ENCODE assay signal across 23 cellular contexts in the genomic region with DNA sequence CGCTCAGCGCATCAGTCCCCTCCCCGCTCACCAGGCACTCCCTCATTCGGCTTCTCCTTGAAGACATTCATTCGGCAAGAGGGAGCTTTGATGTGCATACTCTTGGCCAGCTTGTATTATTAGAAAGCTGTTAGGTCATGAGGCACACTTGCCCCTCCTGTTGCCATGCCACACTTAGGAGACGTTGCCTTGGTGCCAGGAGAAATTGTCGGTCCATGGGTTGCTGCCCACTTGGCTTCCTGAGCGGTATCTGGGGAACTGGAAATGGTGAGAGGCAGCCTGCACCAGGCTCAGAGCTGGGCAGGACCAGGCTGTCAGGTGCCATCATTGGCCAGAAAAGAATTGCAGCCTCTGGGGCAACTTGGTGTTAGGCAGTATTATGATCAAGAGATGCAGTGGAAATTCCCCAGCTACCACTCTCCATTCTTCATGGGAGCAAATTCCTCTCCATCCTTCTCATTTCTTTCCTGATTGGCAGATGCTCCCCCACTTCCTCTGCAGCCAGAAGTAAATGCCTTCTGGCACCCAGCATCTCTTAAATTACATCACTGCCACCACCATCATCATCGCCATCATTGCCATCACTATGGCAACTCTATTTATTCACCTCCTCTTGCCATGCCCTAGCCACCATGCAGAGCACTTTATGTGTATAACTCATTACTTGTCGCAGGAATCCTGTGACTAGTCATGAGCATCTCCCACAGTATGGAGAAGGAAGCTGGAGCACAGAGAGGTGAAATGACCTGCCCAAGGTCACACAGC. TPM values are rescaled to one million over a fixed set of nuclear protein-coding genes. Genes with fewer than 3 reads are reported as not detected.
DNase-seq lines count a peak whose midpoint lies in the region.
"Had no signal": no experiment of that assay in that cellular context is flagged by ENCODE, and none has a peak within 500 bp of the region (broad histone marks: within the 10 kb centered on the region; RNA-seq: fewer than 3 reads in every experiment).

No MANE protein-coding gene starts in this region.

- H3K4me3 ChIP-seq in CD8-positive, alpha-beta memory T cell (ENCODE audit: low read length) = no peak overlapping the region
- H3K4me3 ChIP-seq: pancreas, smooth muscle cell had no signal

- no peaks in the 10 kb centered on the region for H3K9me3 Mint-ChIP-seq in CD8-positive, alpha-beta memory T cell
- H3K9me3 Mint-ChIP-seq: activated naive CD8-positive, alpha-beta T cell treated with anti-CD3 and anti-CD28 coated beads, Interleukin-2, amount 50 U/mL, for 24 hours; H9 had no signal

- in situ Hi-C loops in G401 (cut with HindIII; ENCODE audit: low sequenced_read_pairs) = no loop called here

- H3K36me3 Mint-ChIP-seq in CD8-positive, alpha-beta memory T cell = no peaks in the 10 kb centered on the region

- no peak overlapping the region for H3K27ac ChIP-seq in CD8-positive, alpha-beta memory T cell (ENCODE audit: low read depth, low read length)
- H3K27ac ChIP-seq: pancreas had no signal

- H3K36me3 ChIP-seq in CD8-positive, alpha-beta memory T cell (ENCODE audit: insufficient read depth, low read length) = no peaks in the 10 kb centered on the region
- H3K36me3 ChIP-seq: pancreas had no signal

- H3K4me1 ChIP-seq in CD8-positive, alpha-beta memory T cell (ENCODE audit: insufficient read depth, low read length) = peaks cover 8% of the 10 kb centered on the region
- H3K4me1 ChIP-seq: Caco-2, pancreas had no signal

- H3K4me3 Mint-ChIP-seq in CD8-positive, alpha-beta memory T cell = no peak overlapping the region
- H3K4me3 Mint-ChIP-seq: activated CD8-positive, alpha-beta T cell treated with anti-CD3 and anti-CD28 coated beads, Interleukin-2, amount 10 ng/mL, durations not matched to agents 7 days and 5 days; activated naive CD8-positive, alpha-beta T cell treated with anti-CD3 and anti-CD28 coated beads, Interleukin-2, amount 50 U/mL, for 24 hours had no signal

- POLR2A ChIA-PET in CD8-positive, alpha-beta memory T cell (lab: Charles Lee) = no interaction called here

- H3K27me3 Mint-ChIP-seq in CD8-positive, alpha-beta memory T cell = peaks cover 29 to 51% of the 10 kb centered on the region in 2 donors

- peaks cover 6 to 7% (median 7%) of the 10 kb centered on the region in 3 donors for H3K4me1 Mint-ChIP-seq in CD8-positive, alpha-beta memory T cell

- no peak overlapping the region for H3K27ac Mint-ChIP-seq in CD8-positive, alpha-beta memory T cell
- H3K27ac Mint-ChIP-seq: activated CD8-positive, alpha-beta T cell treated with anti-CD3 and anti-CD28 coated beads, Interleukin-2, amount 10 ng/mL, durations not matched to agents 7 days and 5 days; activated naive CD8-positive, alpha-beta T cell treated with anti-CD3 and anti-CD28 coated beads, Interleukin-2, amount 50 U/mL, for 24 hours; H9 had no signal

- H3K9me3 ChIP-seq in CD8-positive, alpha-beta memory T cell (ENCODE audit: low read length) = no peaks in the 10 kb centered on the region
- H3K9me3 ChIP-seq: Caco-2, pancreas had no signal

- DNase-seq in G401 (ENCODE audit: low spot score) (peak; percentile 54), amygdala (lab: John Stamatoyannopoulos, UW) (peak in 37 of 56 donors; percentile 3 to 74 (median 31)), globus pallidus (ENCODE audit: low spot score) (peak; percentile 36), putamen (ENCODE audit: low spot score) (peak; percentile 34), OCI-M1 (lab: John Stamatoyannopoulos, UW) (no peak)
- no peak for DNase-seq in activated T-cell treated with anti-CD3 and anti-CD28 coated beads, Interleukin-2, amount 50 U/mL, for 48 hours
- DNase-seq in CD8-positive, alpha-beta memory T cell = no peak
- no peak for DNase-seq in activated effector memory CD4-positive, alpha-beta T cell treated with Interleukin-2 at 50 U/mL for 16 hours
- DNase-seq: activated CD4-positive, CD25-positive, alpha-beta regulatory T cell; activated CD8-positive, alpha-beta T cell treated with anti-CD3 and anti-CD28 coated beads, Interleukin-2, amount 10 ng/mL, durations not matched to agents 7 days and 5 days; activated naive CD8-positive, alpha-beta T cell treated with anti-CD3 and anti-CD28 coated beads, Interleukin-2, amount 50 U/mL, for 24 hours; Caco-2; cerebellar nuclear complex; EL; H9; NCI-H1930; NCI-H524 treated with DMSO at 0.1 percent for 48 hours; pancreas; stimulated activated CD4-positive, alpha-beta T cell treated with anti-CD3 and anti-CD28 coated beads, Interleukin-4, amount 100 ng/mL, for 24 hours; T-helper 2 cell had no signal

- peaks cover 16% of the 10 kb centered on the region for H3K27me3 ChIP-seq in CD8-positive, alpha-beta memory T cell (ENCODE audit: insufficient read depth, low read length, poor library complexity, severe bottlenecking)
- H3K27me3 ChIP-seq: pancreas had no signal

- CTCF ChIA-PET in CD8-positive, alpha-beta memory T cell (lab: Charles Lee) = interaction anchor here (1.3 to 1.4 kb wide), 2 partner anchors 26 to 57 kb away, joined by 3 read pairs; a partner anchor contains a TSS

RNA-seq across cellular contexts. Expression of a gene that starts 12.4 kb away (rescaled TPM):
- 0.86 TPM in 1 of 2 replicates, not detected in the other for total RNA-seq in G401 (2014; rRNA removed; shearing (Covaris generic))
- total RNA-seq in CD8-positive, alpha-beta memory T cell = under 1 TPM; 0.13 to 0.18 TPM
- polyA plus RNA-seq in CD8-positive, alpha-beta memory T cell = not detected
- total RNA-seq: fibroblast of villous mesenchyme, myocyte, smooth muscle cell had no signal

RNA-seq across cellular contexts. Expression of a gene that starts 34.1 kb away (rescaled TPM):
- total RNA-seq in G401 (2014; rRNA removed; shearing (Covaris generic)) = 85.9 and 106 TPM in 2 replicates
- total RNA-seq in CD8-positive, alpha-beta memory T cell = 100 to 1,000 TPM; 130 to 143 TPM
- polyA plus RNA-seq in CD8-positive, alpha-beta memory T cell = 74.9 TPM

RNA-seq across cellular contexts. Expression of a gene that starts 57.4 kb away (rescaled TPM):
- total RNA-seq in G401 (2014; rRNA removed; shearing (Covaris generic)) = 47.0 and 53.8 TPM in 2 replicates
- 10 to 100 TPM; 29.8 to 30.5 TPM for total RNA-seq in CD8-positive, alpha-beta memory T cell
- 8.8 TPM for polyA plus RNA-seq in CD8-positive, alpha-beta memory T cell

Comparison
In these comparisons a context has a peak if more than half of its experiments do, and no peak if none do; other contexts are left out.
1. DNase-seq: peak in G401 (single experiment), amygdala (37 of 56), globus pallidus (single experiment) and putamen (single experiment); none in activated T-cell treated with anti-CD3 and anti-CD28 coated beads, Interleukin-2, amount 50 U/mL, for 48 hours (0 of 2), OCI-M1 (single experiment), CD8-positive, alpha-beta memory T cell (0 of 5) and activated effector memory CD4-positive, alpha-beta T cell treated with Interleukin-2 at 50 U/mL for 16 hours (single experiment).